Comparison of ENCODE assay signal across 9 cellular contexts in genomic region chr12:113955109-113955970, GRCh38. TPM values are rescaled to one million over a fixed set of nuclear protein-coding genes. Genes with fewer than 3 reads are reported as not detected.
DNase-seq lines count a peak whose midpoint lies in the region; ATAC-seq and TF ChIP-seq lines count a peak whose summit lies in the region.
"Had no signal": no experiment of that assay in that cellular context is flagged by ENCODE, and none has a peak within 500 bp of the region (broad histone marks: within the 10 kb centered on the region; RNA-seq: fewer than 3 reads in every experiment).

No MANE protein-coding gene starts in this region.

- H3K4me1 ChIP-seq in Panc1 (ENCODE audit: control insufficient read depth, insufficient read depth, low read length) (no peaks in the 10 kb centered on the region), vagina (no peaks in the 10 kb centered on the region)

- intact Hi-C loops in Panc1 (cut with micrococcal nuclease; ENCODE audit: unreplicated experiment): no loop called here
- intact Hi-C loops in vagina (cut with DNase I): no loop called here

- H3K27me3 ChIP-seq in Panc1 (ENCODE audit: control insufficient read depth, insufficient read depth, low read length) (no peaks in the 10 kb centered on the region), vagina (no peaks in the 10 kb centered on the region)

- CTCF ChIA-PET in Panc1 (lab: Charles Lee): interaction anchor here (0.6 kb wide), 1 partner anchor 75 kb away, joined by 6 read pairs; no protein-coding TSS in a partner anchor

- ATAC-seq in Panc1 (peak; percentile 93), esophagus mucosa (peak; percentile 90), GM18858 (IDR thresholded peaks at IDR 0.05; ENCODE audit: unreplicated experiment) (no peak)

- H3K4me3 ChIP-seq in Panc1 (ENCODE audit: low read depth in 2 of 2, low read length in 2 of 2): no peak overlapping the region
- no peak overlapping the region for H3K4me3 ChIP-seq in coronary artery
- H3K4me3 ChIP-seq in vagina: no peak overlapping the region

- in situ Hi-C loops in Panc1 (cut with HindIII; ENCODE audit: low pct_unique_long_range_greater_than_20kb, low sequenced_read_pairs): no loop called here

- TF ChIP-seq CTCF in GM12873 (IDR thresholded peaks at IDR 0.05; ENCODE audit: insufficient read depth, low read depth, low read length, missing control alignments) (peak; percentile 65), Panc1 (IDR thresholded peaks at IDR 0.05) (peak; percentile 91), coronary artery (IDR thresholded peaks at IDR 0.05) (no peak), vagina (IDR thresholded peaks at IDR 0.05) (no peak)

- no TSS peak for BruUV-seq in Panc1 (replicated peaks; lab: Mats Ljungman, UMichigan)

- POLR2A ChIA-PET in Panc1 (lab: Charles Lee): no interaction called here

- H3K9me3 ChIP-seq in Panc1 (ENCODE audit: control insufficient read depth, insufficient read depth, low read depth, low read length) (no peaks in the 10 kb centered on the region), vagina (no peaks in the 10 kb centered on the region)

- H3K27ac ChIP-seq in Panc1 (ENCODE audit: low read length) (no peak overlapping the region), coronary artery (no peak overlapping the region), vagina (no peak overlapping the region)

- H3K36me3 ChIP-seq in Panc1 (ENCODE audit: control insufficient read depth, insufficient read depth, low read length) (peaks cover 9% of the 10 kb centered on the region), vagina (peaks cover 0 to 85% of the 10 kb centered on the region in 2 donors)

- TF ChIP-seq POLR2A in vagina (IDR thresholded peaks at IDR 0.05): no peak

- DNase-seq in A172 (ENCODE audit: low spot score) (peak; percentile 28), Panc1 (ENCODE audit: low read depth, low spot score) (no peak), coronary artery (ENCODE audit: low spot score) (no peak), nucleus accumbens (lab: John Stamatoyannopoulos, UW) (no peak), vagina (ENCODE audit: extremely low spot score in 2 of 2) (no peak)
- DNase-seq: activated CD4-positive, alpha-beta T cell treated with anti-CD3 and anti-CD28 coated beads, Interleukin-2, amount 50 U/mL, for 1 hour had no signal

RNA-seq across cellular contexts. Expression of gene RBM19, which starts 10.8 kb away (rescaled TPM):
- total RNA-seq in A172 (2014; rRNA removed; shearing (Covaris generic)): 13.0 and 15.1 TPM in 2 replicates
- total RNA-seq in Panc1 (2021; ENCODE audit: unreplicated experiment) (44.8 TPM), esophagus mucosa (21.7 TPM), vagina (25.5 TPM)
- 22.9 TPM for polyA plus RNA-seq in Panc1 (2012; ENCODE audit: insufficient read length)

Comparison
In these comparisons a context has a peak if more than half of its experiments do, and no peak if none do; other contexts are left out.
1. CTCF ChIP-seq: peak in GM12873 (single experiment) and Panc1 (single experiment); none in coronary artery (single experiment) and vagina (0 of 3).